1 cellular context compared by ENCODE assay signal in genomic region chr7:107638594-107638993, GRCh38.
TF ChIP-seq lines count a peak whose summit lies in the region.

No MANE protein-coding gene starts in this region.

TF ChIP-seq in GM12878, 131 proteins besides CTCF, POLR2A, EP300 and RAD21 (continued from another document and continues in another):
- TF ChIP-seq PKNOX1 (IDR thresholded peaks at IDR 0.05), result peak; percentile 11; the same call in 1 of the 2 replicates
- TF ChIP-seq SKIL (IDR thresholded peaks at IDR 0.05; ENCODE audit: low read depth, poor library complexity, severe bottlenecking), result peak; percentile 71
- no peak for TF ChIP-seq CEBPZ (IDR thresholded peaks at IDR 0.05; ENCODE audit: low read depth, low read length)
- no peak for TF ChIP-seq PAX5 (IDR thresholded peaks at IDR 0.05; ENCODE audit: borderline replicate concordance, low read depth, low read length)
- no peak for TF ChIP-seq USF2 (IDR thresholded peaks at IDR 0.05; ENCODE audit: borderline replicate concordance, low read depth, low read length)
- TF ChIP-seq SMC3 (IDR thresholded peaks at IDR 0.05; ENCODE audit: borderline replicate concordance, low read length), result no peak
- TF ChIP-seq MYB (IDR thresholded peaks at IDR 0.05; ENCODE audit: borderline replicate concordance, low read depth, low read length), result no peak
- no peak for TF ChIP-seq ZNF687 (IDR thresholded peaks at IDR 0.05)
- no peak for TF ChIP-seq MYC (IDR thresholded peaks at IDR 0.05; ENCODE audit: insufficient read depth, insufficient read length, insufficient replicate concordance, low read length, severe bottlenecking)
- no peak for TF ChIP-seq BRCA1 (IDR thresholded peaks at IDR 0.05; ENCODE audit: low read depth, low read length)
- no peak for TF ChIP-seq RBBP5 (conservative IDR thresholded peaks at IDR 0.05)
- TF ChIP-seq RELA (IDR thresholded peaks at IDR 0.05; ENCODE audit: borderline replicate concordance, partially characterized antibody), result no peak
- TF ChIP-seq ZBTB4 (CRISPR knock-in tag; IDR thresholded peaks at IDR 0.05), result no peak
- peak; percentile 96 for TF ChIP-seq ZNF384 (IDR thresholded peaks at IDR 0.05; ENCODE audit: borderline replicate concordance, low read depth, low read length)
- no peak for TF ChIP-seq SMAD5 (IDR thresholded peaks at IDR 0.05; ENCODE audit: low read depth)
- no peak for TF ChIP-seq USF1 (IDR thresholded peaks at IDR 0.05; ENCODE audit: borderline replicate concordance, extremely low read length, insufficient read depth, low read depth, low read length)
- TF ChIP-seq POLR2AphosphoS5 (IDR thresholded peaks at IDR 0.05; ENCODE audit: low read length), result no peak
- no peak for TF ChIP-seq YBX1 (IDR thresholded peaks at IDR 0.05)
- TF ChIP-seq ETV6 (conservative IDR thresholded peaks at IDR 0.05 in 1 of 2, IDR thresholded peaks at IDR 0.05 in 1 of 2; ENCODE audit: borderline replicate concordance in 1 of 2, low read depth in 1 of 2), result no peak
- no peak for TF ChIP-seq TAF1 (IDR thresholded peaks at IDR 0.05; ENCODE audit: borderline replicate concordance, low read depth, low read length)
- TF ChIP-seq ZZZ3 (IDR thresholded peaks at IDR 0.05; ENCODE audit: control insufficient read depth, insufficient read length, low read depth), result no peak
- TF ChIP-seq RFX5 (IDR thresholded peaks at IDR 0.05; ENCODE audit: low read depth, low read length), result no peak
- TF ChIP-seq CHD4 (IDR thresholded peaks at IDR 0.05), result no peak
- TF ChIP-seq NRF1 (conservative IDR thresholded peaks at IDR 0.05; ENCODE audit: low read depth, low read length), result no peak
- TF ChIP-seq E2F4 (IDR thresholded peaks at IDR 0.05; ENCODE audit: low read depth, low read length), result no peak
- peak; percentile 98 for TF ChIP-seq SPI1 (IDR thresholded peaks at IDR 0.05; ENCODE audit: borderline replicate concordance, insufficient read depth, low read depth, low read length)
- no peak for TF ChIP-seq RB1 (IDR thresholded peaks at IDR 0.05; ENCODE audit: borderline replicate concordance)
- no peak for TF ChIP-seq SIX5 (IDR thresholded peaks at IDR 0.05; ENCODE audit: low read depth, low read length, severe bottlenecking)
- TF ChIP-seq ATF3 (IDR thresholded peaks at IDR 0.05; ENCODE audit: borderline replicate concordance, extremely low read depth, low read depth, low read length), result no peak
- peak; percentile 97 for TF ChIP-seq TBL1XR1 (IDR thresholded peaks at IDR 0.05; ENCODE audit: low read depth, low read length)
- TF ChIP-seq EGR1 (IDR thresholded peaks at IDR 0.05; ENCODE audit: borderline replicate concordance in 1 of 2, low read depth in 2 of 2, low read length in 2 of 2), result no peak
- TF ChIP-seq ZNF217 (IDR thresholded peaks at IDR 0.05), result peak; percentile 92; the same call in 1 of the 2 replicates
- no peak for TF ChIP-seq YY1 (IDR thresholded peaks at IDR 0.05; ENCODE audit: low read depth, low read length)
- no peak for TF ChIP-seq ZNF622 (IDR thresholded peaks at IDR 0.05)
- TF ChIP-seq SUZ12 (IDR thresholded peaks at IDR 0.05; ENCODE audit: unreplicated experiment), result no peak
- TF ChIP-seq TARDBP (IDR thresholded peaks at IDR 0.05; ENCODE audit: borderline replicate concordance), result no peak
- TF ChIP-seq IRF3 (IDR thresholded peaks at IDR 0.05), result no peak
- no peak for TF ChIP-seq TCF7 (IDR thresholded peaks at IDR 0.05; ENCODE audit: borderline replicate concordance)
- TF ChIP-seq GATAD2B (conservative IDR thresholded peaks at IDR 0.05; ENCODE audit: low read depth), result no peak
- TF ChIP-seq HDAC6 (IDR thresholded peaks at IDR 0.05; ENCODE audit: unreplicated experiment), result no peak
- no peak; the same call in 1 of the 2 replicates for TF ChIP-seq BMI1 (IDR thresholded peaks at IDR 0.05; ENCODE audit: borderline replicate concordance)
- peak; percentile 65 for TF ChIP-seq NFIC (IDR thresholded peaks at IDR 0.05; ENCODE audit: low read depth, low read length)
- TF ChIP-seq CREB1 (IDR thresholded peaks at IDR 0.05; ENCODE audit: low read depth), result no peak
- TF ChIP-seq IKZF1 (conservative IDR thresholded peaks at IDR 0.05), result no peak; the same call in 1 of the 2 replicates
- no peak for TF ChIP-seq SRF (IDR thresholded peaks at IDR 0.05; ENCODE audit: low read depth in 2 of 2, low read length in 2 of 2)
- no peak for TF ChIP-seq CHD1 (IDR thresholded peaks at IDR 0.05; ENCODE audit: low read depth, low read length)
- TF ChIP-seq FOXK2 (IDR thresholded peaks at IDR 0.05), result no peak
- TF ChIP-seq EED (IDR thresholded peaks at IDR 0.05; ENCODE audit: low read depth), result no peak
- no peak for TF ChIP-seq ZNF24 (IDR thresholded peaks at IDR 0.05)
- TF ChIP-seq SIN3A (IDR thresholded peaks at IDR 0.05; ENCODE audit: low read depth, low read length), result no peak
